ENCODE assay signal across 15 cellular contexts in genomic region chr2:113707106-113707505, GRCh38.
"Had no signal": no experiment of that assay in that cellular context is flagged by ENCODE, and none has a peak within 500 bp of the region (broad histone marks: within the 10 kb centered on the region; RNA-seq: fewer than 3 reads in every experiment).

No MANE protein-coding gene starts in this region.

- H3K36me3 ChIP-seq: colonic mucosa had no signal

- ATAC-seq: activated naive CD8-positive, alpha-beta T cell treated with anti-CD3 and anti-CD28 coated beads, Interleukin-2, amount 50 U/mL, for 24 hours; left colon; sciatic nerve had no signal

- H3K9me3 ChIP-seq: colonic mucosa had no signal

- H3K27ac ChIP-seq: colonic mucosa, epithelial cell of prostate had no signal

- H3K27me3 ChIP-seq: colonic mucosa had no signal

- DNase-seq: activated CD4-positive, alpha-beta memory T cell treated with anti-CD3 and anti-CD28 coated beads, Interleukin-2, amount 10 ng/mL, durations not matched to agents 7 days and 5 days; activated CD4-positive, alpha-beta T cell treated with anti-CD3 and anti-CD28 coated beads for 1 hour; activated gamma-delta T cell; activated naive CD8-positive, alpha-beta T cell treated with anti-CD3 and anti-CD28 coated beads, Interleukin-2, amount 50 U/mL, for 24 hours; activated T-cell treated with anti-CD3 and anti-CD28 coated beads, Interleukin-2, amount 50 U/mL, for 48 hours; colonic mucosa; effector CD8-positive, alpha-beta T cell; hypothalamus; left colon; occipital lobe; stimulated activated CD4-positive, alpha-beta T cell treated with anti-CD3 and anti-CD28 coated beads, Interleukin-12 subunit alpha, Interleukin-12 subunit beta, amount 100 ng/mL, for 4 hours; stimulated activated naive CD4-positive, alpha-beta T cell treated with Interleukin-2 at 50 U/mL for 16 hours; SW 1271 had no signal

- H3K4me3 ChIP-seq: colonic mucosa had no signal

- H3K4me1 ChIP-seq: colonic mucosa had no signal
